2 cellular contexts compared by ENCODE assay signal in genomic region chr10:73708122-73708521, GRCh38. TPM values are rescaled to one million over a fixed set of nuclear protein-coding genes. Genes with fewer than 3 reads are reported as not detected.
"Had no signal": no experiment of that assay in that cellular context is flagged by ENCODE, and none has a peak within 500 bp of the region (broad histone marks: within the 10 kb centered on the region; RNA-seq: fewer than 3 reads in every experiment).

No MANE protein-coding gene starts in this region.

RNA-seq across cellular contexts. Expression of gene SYNPO2L, which starts 52.3 kb away (rescaled TPM):
- total RNA-seq: GM23338, HepG2 had no signal
- polyA plus RNA-seq: HepG2 had no signal
